26 cellular contexts compared by ENCODE assay signal in the genomic region with DNA sequence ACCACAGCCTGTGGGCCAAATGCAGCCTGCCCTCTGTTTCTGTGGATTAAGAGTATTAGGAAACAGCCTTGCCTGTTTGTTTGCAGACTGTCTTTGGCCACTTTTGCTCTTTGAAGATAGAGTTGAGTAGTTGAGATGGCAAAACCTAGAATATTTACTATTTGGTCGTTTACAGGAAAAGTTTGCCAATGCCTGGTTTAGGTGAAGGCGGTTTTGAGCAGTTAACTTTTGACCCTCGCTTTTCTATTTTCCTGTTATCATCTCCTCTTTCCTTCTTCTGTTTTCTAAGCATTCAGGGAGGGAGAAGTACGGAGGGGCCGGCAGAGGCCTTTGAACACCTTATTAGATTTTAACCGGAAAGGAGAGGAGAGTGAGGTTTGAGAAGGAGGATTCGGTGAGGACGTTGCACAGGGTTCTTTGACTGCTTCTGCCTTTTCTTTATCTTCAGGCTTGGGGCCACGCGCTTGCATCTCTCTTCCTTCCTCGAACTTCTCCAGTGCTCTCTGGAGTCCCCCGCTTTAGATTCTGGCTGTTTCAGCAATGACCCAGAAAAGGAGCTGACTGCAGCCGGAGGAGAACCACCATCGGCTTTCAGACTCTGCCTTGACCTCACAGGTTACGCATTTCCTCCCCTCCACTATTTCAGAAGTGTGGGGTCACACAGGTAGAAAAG. TPM values are rescaled to one million over a fixed set of nuclear protein-coding genes. Genes with fewer than 3 reads are reported as not detected.
DNase-seq lines count a peak whose midpoint lies in the region; ATAC-seq and TF ChIP-seq lines count a peak whose summit lies in the region.
"Had no signal": no experiment of that assay in that cellular context is flagged by ENCODE, and none has a peak within 500 bp of the region (broad histone marks: within the 10 kb centered on the region; RNA-seq: fewer than 3 reads in every experiment).

No MANE protein-coding gene starts in this region.

- TF ChIP-seq CTCF in CD14-positive monocyte (IDR thresholded peaks at IDR 0.05) (no peak), nephron progenitor cell (IDR thresholded peaks at IDR 0.05) (no peak), brain microvascular endothelial cell (IDR thresholded peaks at IDR 0.05; ENCODE audit: low read depth, low read length, missing control alignments) (no peak)

- DNase-seq in CD14-positive monocyte (ENCODE audit: low spot score) (no peak), SKM-1 (lab: John Stamatoyannopoulos, UW; ENCODE audit: unreplicated experiment) (peak; percentile 30), nephron progenitor cell (no peak), AG08396 (ENCODE audit: low spot score) (no peak), brain microvascular endothelial cell (no peak), foreskin melanocyte (no peak)
- DNase-seq in effector memory CD8-positive, alpha-beta T cell = no peak
- DNase-seq: activated CD4-positive, CD25-positive, alpha-beta regulatory T cell treated with anti-CD3 and anti-CD28 coated beads, Interleukin-2, amount 50 U/mL, for 72 hours; activated CD8-positive, alpha-beta T cell treated with anti-CD3 and anti-CD28 coated beads, Interleukin-2, amount 10 ng/mL, durations not matched to agents 7 days and 5 days; activated T-cell treated with anti-CD3 and anti-CD28 coated beads for 4 hours; COR-L47; DMS79; effector CD8-positive, alpha-beta T cell; erythroblast; foreskin keratinocyte; mucosa of descending colon; NCI-H1436 treated with DMSO at 0.1 percent for 48 hours; NCI-H2107; NCI-H446 treated with DMSO at 0.1 percent for 48 hours; OCI-M1; posterior cingulate gyrus; uterus had no signal

- H3K36me3 Mint-ChIP-seq in CD14-positive monocyte = peaks cover 3 to 7% of the 10 kb centered on the region in 2 donors
- no peaks in the 10 kb centered on the region for H3K36me3 Mint-ChIP-seq in effector memory CD8-positive, alpha-beta T cell (ENCODE audit: insufficient read depth)
- peaks cover 5% of the 10 kb centered on the region for H3K36me3 Mint-ChIP-seq in nephron progenitor cell (ENCODE audit: low read depth)
- H3K36me3 Mint-ChIP-seq: brain had no signal

- ATAC-seq in effector memory CD8-positive, alpha-beta T cell (replicated peaks) = peak; percentile 32
- ATAC-seq in GM19035 (IDR thresholded peaks at IDR 0.05; ENCODE audit: unreplicated experiment) = no peak
- ATAC-seq: activated CD8-positive, alpha-beta T cell treated with anti-CD3 and anti-CD28 coated beads, Interleukin-2, amount 10 ng/mL, durations not matched to agents 7 days and 5 days; foreskin keratinocyte; mucosa of descending colon had no signal

- peaks cover 59% of the 10 kb centered on the region for H3K4me1 Mint-ChIP-seq in CD14-positive monocyte
- H3K4me1 Mint-ChIP-seq in effector memory CD8-positive, alpha-beta T cell (ENCODE audit: low read depth in 2 of 2) = peaks cover 12 to 13% of the 10 kb centered on the region in 2 donors
- H3K4me1 Mint-ChIP-seq in nephron progenitor cell = peaks cover 51% of the 10 kb centered on the region

- intact Hi-C loops in CD14-positive monocyte (cut with micrococcal nuclease) = no loop called here

- H3K27me3 ChIP-seq in brain microvascular endothelial cell (replicated peaks) = no peaks in the 10 kb centered on the region
- H3K27me3 ChIP-seq: BLaER1, foreskin keratinocyte, uterus had no signal

- H3K27ac Mint-ChIP-seq in CD14-positive monocyte (peak overlapping the region in 5 of 7 donors; percentile 36 to 80 (median 68)), nephron progenitor cell (peak overlapping the region; percentile 49)
- no peak overlapping the region for H3K27ac Mint-ChIP-seq in effector memory CD8-positive, alpha-beta T cell
- H3K27ac Mint-ChIP-seq: activated CD8-positive, alpha-beta T cell treated with anti-CD3 and anti-CD28 coated beads, Interleukin-2, amount 10 ng/mL, durations not matched to agents 7 days and 5 days; brain had no signal

- H3K36me3 ChIP-seq in brain microvascular endothelial cell (replicated peaks) = no peaks in the 10 kb centered on the region
- H3K36me3 ChIP-seq: BLaER1, uterus had no signal

- no peak overlapping the region for H3K4me3 ChIP-seq in brain microvascular endothelial cell (ENCODE audit: low read depth, low read length)
- H3K4me3 ChIP-seq: BLaER1, mucosa of descending colon, uterus had no signal

- in situ Hi-C loops in brain microvascular endothelial cell (cut with HindIII; ENCODE audit: low pct_ligation_motif_present, low sequenced_read_pairs) = no loop called here

- no peak overlapping the region for H3K27ac ChIP-seq in brain microvascular endothelial cell
- H3K27ac ChIP-seq: BLaER1, foreskin keratinocyte, uterus had no signal

- H3K9me3 Mint-ChIP-seq in CD14-positive monocyte (peaks cover 0 to 6% (median 0%) of the 10 kb centered on the region in 7 donors), nephron progenitor cell (peaks cover 20% of the 10 kb centered on the region)
- H3K9me3 Mint-ChIP-seq in effector memory CD8-positive, alpha-beta T cell = no peaks in the 10 kb centered on the region

- peak overlapping the region in 1 of 2 donors; percentile 46 for H3K4me3 Mint-ChIP-seq in CD14-positive monocyte
- no peak overlapping the region for H3K4me3 Mint-ChIP-seq in effector memory CD8-positive, alpha-beta T cell
- H3K4me3 Mint-ChIP-seq in nephron progenitor cell = no peak overlapping the region
- H3K4me3 Mint-ChIP-seq: activated CD8-positive, alpha-beta T cell treated with anti-CD3 and anti-CD28 coated beads, Interleukin-2, amount 10 ng/mL, durations not matched to agents 7 days and 5 days; brain; neural crest cell had no signal

- peaks cover 0 to 5% (median 0%) of the 10 kb centered on the region in 3 donors for H3K27me3 Mint-ChIP-seq in CD14-positive monocyte (ENCODE audit: low read depth in 3 of 3)
- H3K27me3 Mint-ChIP-seq in effector memory CD8-positive, alpha-beta T cell = peaks cover under 1 to 20% of the 10 kb centered on the region in 2 donors
- H3K27me3 Mint-ChIP-seq in nephron progenitor cell (ENCODE audit: low read depth, poor library complexity) = peaks cover 3% of the 10 kb centered on the region

RNA-seq across cellular contexts. Expression of a gene that starts 39.2 kb away (rescaled TPM):
- 10 to 100 TPM in 1 of 2 donors, 1 to 10 TPM in 1; 6.2 to 12.0 TPM for polyA plus RNA-seq in CD14-positive monocyte

Comparison
In these comparisons a context has a peak if more than half of its experiments do, and no peak if none do; other contexts are left out.
1. H3K27ac Mint-ChIP-seq: peak in CD14-positive monocyte (5 of 7) and nephron progenitor cell (single experiment); none in effector memory CD8-positive, alpha-beta T cell (0 of 2).